19 cellular contexts compared by ENCODE assay signal in genomic region chr1:1558591-1558990, GRCh38. TPM values are rescaled to one million over a fixed set of nuclear protein-coding genes. Genes with fewer than 3 reads are reported as not detected.
DNase-seq lines count a peak whose midpoint lies in the region; TF ChIP-seq lines count a peak whose summit lies in the region.
"Had no signal": no experiment of that assay in that cellular context is flagged by ENCODE, and none has a peak within 500 bp of the region (broad histone marks: within the 10 kb centered on the region; RNA-seq: fewer than 3 reads in every experiment).

No MANE protein-coding gene starts in this region.

- peaks cover 16% of the 10 kb centered on the region for H3K36me3 ChIP-seq in CD4-positive, alpha-beta memory T cell (ENCODE audit: insufficient read depth, low read length)
- peaks cover 6 to 72% of the 10 kb centered on the region in 2 experiments; a peak in 2 of 3 replicates for H3K36me3 ChIP-seq in HEK293 (ENCODE audit: control insufficient read depth in 2 of 2, insufficient read depth in 1 of 2, low read length in 2 of 2)

- intact Hi-C loops in CD4-positive, alpha-beta memory T cell (cut with micrococcal nuclease), result no loop called here

- no peak for DNase-seq in CD4-positive, alpha-beta memory T cell
- no peak for DNase-seq in mesothelial cell of epicardium (ENCODE audit: low spot score in 2 of 2, unreplicated experiment in 2 of 2)
- DNase-seq in D341Med (ENCODE audit: low spot score), result no peak
- DNase-seq in cerebellar cortex (ENCODE audit: low spot score), result no peak
- no peak for DNase-seq in activated CD4-positive, CD25-positive, alpha-beta regulatory T cell treated with anti-CD3 and anti-CD28 coated beads, Interleukin-2, amount 50 U/mL, for 72 hours
- DNase-seq: activated T-cell treated with anti-CD3 and anti-CD28 coated beads, Interleukin-2, amount 50 U/mL, for 48 hours; CD8-positive, alpha-beta memory T cell; DMS53; GDM1; glutamatergic neuron; KG1; mesenchymal stem cell; NCI-H1436; NCI-H524; RPMI8226 had no signal

- peaks cover 0 to 3% (median 0%) of the 10 kb centered on the region in 8 donors for H3K9me3 Mint-ChIP-seq in CD4-positive, alpha-beta memory T cell
- no peaks in the 10 kb centered on the region for H3K9me3 Mint-ChIP-seq in activated naive CD8-positive, alpha-beta T cell (ENCODE audit: low read depth)
- H3K9me3 Mint-ChIP-seq in mesothelial cell of epicardium, result no peaks in the 10 kb centered on the region
- H3K9me3 Mint-ChIP-seq: activated naive CD4-positive, alpha-beta T cell treated with anti-CD3 and anti-CD28 coated beads, Interleukin-2, amount 50 U/mL, for 72 hours; CD8-positive, alpha-beta memory T cell had no signal

- H3K27me3 Mint-ChIP-seq in CD4-positive, alpha-beta memory T cell, result no peaks in the 10 kb centered on the region
- H3K27me3 Mint-ChIP-seq in activated naive CD8-positive, alpha-beta T cell, result no peaks in the 10 kb centered on the region
- H3K27me3 Mint-ChIP-seq in mesothelial cell of epicardium (ENCODE audit: low read depth), result no peaks in the 10 kb centered on the region
- H3K27me3 Mint-ChIP-seq: CD8-positive, alpha-beta memory T cell; progenitor cell of endocrine pancreas had no signal

- POLR2A ChIA-PET in CD4-positive, alpha-beta memory T cell (lab: Charles Lee; ENCODE audit: partially characterized antibody), result interaction anchor here (0.6 to 1.6 kb wide), 3 partner anchors 9 to 56 kb away, joined by 3 to 4 read pairs (median 4); partner anchors contain the start of gene MIB2
- POLR2A ChIA-PET in HEK293 (lab: Yijun Ruan, JAX), result interaction anchor here (0.6 to 0.7 kb wide), 2 partner anchors 28 to 62 kb away, joined by 3 read pairs; no protein-coding TSS in a partner anchor

- H3K36me3 Mint-ChIP-seq in CD4-positive, alpha-beta memory T cell, result peaks cover 11 to 22% of the 10 kb centered on the region in 2 donors
- H3K36me3 Mint-ChIP-seq in activated naive CD8-positive, alpha-beta T cell, result no peaks in the 10 kb centered on the region
- peaks cover 15% of the 10 kb centered on the region for H3K36me3 Mint-ChIP-seq in mesothelial cell of epicardium

- H3K4me3 Mint-ChIP-seq in CD4-positive, alpha-beta memory T cell, result no peak overlapping the region
- no peak overlapping the region for H3K4me3 Mint-ChIP-seq in activated naive CD8-positive, alpha-beta T cell
- no peak overlapping the region for H3K4me3 Mint-ChIP-seq in mesothelial cell of epicardium
- H3K4me3 Mint-ChIP-seq: CD8-positive, alpha-beta memory T cell had no signal

- peaks cover 0 to 10% (median 6%) of the 10 kb centered on the region in 4 donors for H3K4me1 Mint-ChIP-seq in CD4-positive, alpha-beta memory T cell
- no peaks in the 10 kb centered on the region for H3K4me1 Mint-ChIP-seq in activated naive CD8-positive, alpha-beta T cell (ENCODE audit: low read depth)
- H3K4me1 Mint-ChIP-seq in mesothelial cell of epicardium, result no peaks in the 10 kb centered on the region

- no peak overlapping the region for H3K4me3 ChIP-seq in CD4-positive, alpha-beta memory T cell (ENCODE audit: low read length in 2 of 2)
- H3K4me3 ChIP-seq in HEK293 (ENCODE audit: low read depth, low read length), result no peak overlapping the region

- H3K4me1 ChIP-seq in CD4-positive, alpha-beta memory T cell (ENCODE audit: insufficient read depth, low read length), result no peaks in the 10 kb centered on the region
- no peaks in the 10 kb centered on the region; the same call in 1 of the 2 replicates for H3K4me1 ChIP-seq in HEK293 (ENCODE audit: control insufficient read depth, insufficient read depth, low read length)

- H3K27ac ChIP-seq in CD4-positive, alpha-beta memory T cell (ENCODE audit: low read depth, low read length), result no peak overlapping the region
- H3K27ac ChIP-seq in HEK293 (ENCODE audit: extremely low read depth, low read depth, low read length), result no peak overlapping the region

- CTCF ChIA-PET in CD4-positive, alpha-beta memory T cell (lab: Charles Lee; ENCODE audit: partially characterized antibody), result interaction anchor here (0.9 kb wide), 1 partner anchor 109 kb away, joined by 3 read pairs; no protein-coding TSS in a partner anchor
- CTCF ChIA-PET in HEK293 (lab: Yijun Ruan, JAX), result interaction anchor here (0.7 kb wide), 1 partner anchor 40 kb away, joined by 5 read pairs; no protein-coding TSS in a partner anchor

- no peak for TF ChIP-seq CTCF in HEK293 (tag by site-specific recombination; IDR thresholded peaks at IDR 0.05)
- TF ChIP-seq CTCF in mesothelial cell of epicardium (IDR thresholded peaks at IDR 0.05; ENCODE audit: unreplicated experiment), result no peak

- no peaks in the 10 kb centered on the region for H3K9me3 ChIP-seq in CD4-positive, alpha-beta memory T cell (ENCODE audit: control insufficient read depth in 1 of 2, low read length in 2 of 2)
- H3K9me3 ChIP-seq in HEK293 (ENCODE audit: control insufficient read depth, insufficient read depth, low read depth, low read length), result no peaks in the 10 kb centered on the region

- H3K27me3 ChIP-seq in CD4-positive, alpha-beta memory T cell (ENCODE audit: insufficient read depth, low read length), result no peaks in the 10 kb centered on the region

- peak overlapping the region in 5 of 7 donors; percentile 3 to 47 (median 18) for H3K27ac Mint-ChIP-seq in CD4-positive, alpha-beta memory T cell
- H3K27ac Mint-ChIP-seq in activated naive CD8-positive, alpha-beta T cell, result peak overlapping the region; percentile 34
- peak overlapping the region; percentile 66 for H3K27ac Mint-ChIP-seq in mesothelial cell of epicardium

TF ChIP-seq in HEK293, 187 proteins besides CTCF, POLR2A, EP300 and RAD21:
- TF ChIP-seq PRDM1 (tag by site-specific recombination; IDR thresholded peaks at IDR 0.05) (peak; percentile 56), ZNF112 (tag by site-specific recombination; IDR thresholded peaks at IDR 0.05) (no peak), ZNF600 (tag by site-specific recombination; IDR thresholded peaks at IDR 0.05) (0 out of 2 replicates have a peak, but pooled peaks have one; percentile 28), ZNF423 (tag by site-specific recombination; IDR thresholded peaks at IDR 0.05) (no peak), ZNF529 (tag by site-specific recombination; IDR thresholded peaks at IDR 0.05; ENCODE audit: insufficient replicate concordance) (no peak), ZNF248 (tag by site-specific recombination; IDR thresholded peaks at IDR 0.05) (no peak)
- TF ChIP-seq, protein P1, sequence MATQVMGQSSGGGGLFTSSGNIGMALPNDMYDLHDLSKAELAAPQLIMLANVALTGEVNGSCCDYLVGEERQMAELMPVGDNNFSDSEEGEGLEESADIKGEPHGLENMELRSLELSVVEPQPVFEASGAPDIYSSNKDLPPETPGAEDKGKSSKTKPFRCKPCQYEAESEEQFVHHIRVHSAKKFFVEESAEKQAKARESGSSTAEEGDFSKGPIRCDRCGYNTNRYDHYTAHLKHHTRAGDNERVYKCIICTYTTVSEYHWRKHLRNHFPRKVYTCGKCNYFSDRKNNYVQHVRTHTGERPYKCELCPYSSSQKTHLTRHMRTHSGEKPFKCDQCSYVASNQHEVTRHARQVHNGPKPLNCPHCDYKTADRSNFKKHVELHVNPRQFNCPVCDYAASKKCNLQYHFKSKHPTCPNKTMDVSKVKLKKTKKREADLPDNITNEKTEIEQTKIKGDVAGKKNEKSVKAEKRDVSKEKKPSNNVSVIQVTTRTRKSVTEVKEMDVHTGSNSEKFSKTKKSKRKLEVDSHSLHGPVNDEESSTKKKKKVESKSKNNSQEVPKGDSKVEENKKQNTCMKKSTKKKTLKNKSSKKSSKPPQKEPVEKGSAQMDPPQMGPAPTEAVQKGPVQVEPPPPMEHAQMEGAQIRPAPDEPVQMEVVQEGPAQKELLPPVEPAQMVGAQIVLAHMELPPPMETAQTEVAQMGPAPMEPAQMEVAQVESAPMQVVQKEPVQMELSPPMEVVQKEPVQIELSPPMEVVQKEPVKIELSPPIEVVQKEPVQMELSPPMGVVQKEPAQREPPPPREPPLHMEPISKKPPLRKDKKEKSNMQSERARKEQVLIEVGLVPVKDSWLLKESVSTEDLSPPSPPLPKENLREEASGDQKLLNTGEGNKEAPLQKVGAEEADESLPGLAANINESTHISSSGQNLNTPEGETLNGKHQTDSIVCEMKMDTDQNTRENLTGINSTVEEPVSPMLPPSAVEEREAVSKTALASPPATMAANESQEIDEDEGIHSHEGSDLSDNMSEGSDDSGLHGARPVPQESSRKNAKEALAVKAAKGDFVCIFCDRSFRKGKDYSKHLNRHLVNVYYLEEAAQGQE (tag by site-specific recombination; IDR thresholded peaks at IDR 0.05), result peak; percentile 29; the same call in 1 of the 2 replicates
TF ChIP-seq in HEK293: peak in this region for 3.

RNA-seq across cellular contexts. Expression of gene SSU72, which starts 16.1 kb away (rescaled TPM):
- total RNA-seq in CD4-positive, alpha-beta memory T cell, result 100 to 1,000 TPM; 128 to 132 TPM
- polyA plus RNA-seq in CD4-positive, alpha-beta memory T cell, result 100 to 1,000 TPM; 202 to 209 TPM
- 97.2 to 98.8 TPM (median 97.4 TPM) in 3 replicates for total RNA-seq in mesothelial cell of epicardium

RNA-seq across cellular contexts. Expression of gene TMEM240, which starts 18.2 kb away (rescaled TPM):
- 1 to 10 TPM; 1.8 to 2.8 TPM for total RNA-seq in CD4-positive, alpha-beta memory T cell
- not detected for polyA plus RNA-seq in CD4-positive, alpha-beta memory T cell
- total RNA-seq in mesothelial cell of epicardium, result 16.7 to 18.3 TPM (median 17.3 TPM) in 3 replicates
- polyA plus RNA-seq: CD8-positive, alpha-beta memory T cell had no signal

RNA-seq across cellular contexts. Expression of gene FNDC10, which starts 41.3 kb away (rescaled TPM):
- 1 to 10 TPM; 2.7 to 2.9 TPM for total RNA-seq in CD4-positive, alpha-beta memory T cell
- 1 to 10 TPM in 1 of 2 donors, under 1 TPM in 1; 0.72 to 1.3 TPM for polyA plus RNA-seq in CD4-positive, alpha-beta memory T cell
- total RNA-seq in mesothelial cell of epicardium, result 5.4 to 6.2 TPM (median 5.4 TPM) in 3 replicates

RNA-seq across cellular contexts. Expression of gene ATAD3A, which starts 46.6 kb away (rescaled TPM):
- 10 to 100 TPM; 23.0 to 24.7 TPM for total RNA-seq in CD4-positive, alpha-beta memory T cell
- polyA plus RNA-seq in CD4-positive, alpha-beta memory T cell, result 10 to 100 TPM in 1 of 2 donors, 1 to 10 TPM in 1; 9.5 to 12.2 TPM
- total RNA-seq in mesothelial cell of epicardium, result 31.8 to 35.4 TPM (median 35.3 TPM) in 3 replicates

RNA-seq across cellular contexts. Expression of gene MIB2, which starts 56.7 kb away (rescaled TPM):
- total RNA-seq in CD4-positive, alpha-beta memory T cell, result 100 to 1,000 TPM; 112 to 114 TPM
- 10 to 100 TPM; 12.7 to 34.6 TPM for polyA plus RNA-seq in CD4-positive, alpha-beta memory T cell
- total RNA-seq in mesothelial cell of epicardium, result 110 to 117 TPM (median 112 TPM) in 3 replicates
